14 cellular contexts compared by ENCODE assay signal in the genomic region with DNA sequence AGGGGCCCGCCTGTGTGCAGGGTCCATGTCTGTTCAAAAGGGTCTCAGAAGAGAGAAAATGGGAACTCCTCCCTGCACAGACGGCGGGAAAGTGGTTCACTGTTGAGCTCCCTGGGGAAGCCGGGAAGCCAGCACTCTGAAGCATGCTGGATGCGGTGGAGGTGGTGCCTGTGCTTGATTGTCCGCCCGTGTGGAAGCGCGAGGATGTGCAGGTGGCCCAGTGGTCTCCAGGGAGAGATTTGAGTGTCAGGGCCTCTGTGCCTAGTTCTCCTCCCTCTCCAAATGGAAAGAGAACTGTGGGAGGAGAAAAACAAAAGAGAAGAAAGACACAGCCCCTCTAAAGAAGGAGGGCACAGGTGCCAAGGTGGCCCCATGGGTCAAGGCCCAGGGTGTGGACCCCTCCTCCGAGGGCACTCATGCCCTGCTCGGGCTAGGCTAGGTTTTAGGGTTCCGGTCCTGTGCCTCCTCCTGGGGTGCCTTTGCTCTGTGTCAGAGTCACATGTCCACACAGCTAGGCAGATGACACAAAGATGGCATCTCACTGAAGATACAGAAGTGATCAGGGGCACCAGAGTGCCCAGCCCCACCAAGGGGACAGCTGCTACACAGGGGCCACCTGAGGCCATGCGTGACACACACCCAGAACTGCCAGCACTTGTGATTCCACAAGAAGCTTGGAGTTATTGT.
DNase-seq lines count a peak whose midpoint lies in the region; ATAC-seq and TF ChIP-seq lines count a peak whose summit lies in the region.
"Had no signal": no experiment of that assay in that cellular context is flagged by ENCODE, and none has a peak within 500 bp of the region (broad histone marks: within the 10 kb centered on the region; RNA-seq: fewer than 3 reads in every experiment).

No MANE protein-coding gene starts in this region.

- peaks cover 30 to 31% of the 10 kb centered on the region in 2 donors for H3K4me1 Mint-ChIP-seq in stimulated activated naive B cell treated with anti-CD40 and anti-IgM and Interleukin-4, amounts not matched to agents 10 μg/mL and 1 μg/mL and 100 μg/mL, for 72 hours
- peaks cover 0 to 5% (median 0%) of the 10 kb centered on the region in 7 donors for H3K4me1 Mint-ChIP-seq in naive thymus-derived CD4-positive, alpha-beta T cell
- no peaks in the 10 kb centered on the region for H3K4me1 Mint-ChIP-seq in activated T-helper 2 cell treated with anti-CD3 and anti-CD28 coated beads, Interferon-gamma antibody, Interleukin-2, Interleukin-4, amounts not matched to agents 10 μg/mL and 5 μg/mL and 100 μg/mL, durations not matched to agents 14 hours and 24 hours and 36 hours (ENCODE audit: low read depth)

- H3K36me3 ChIP-seq in iPS-18a (ENCODE audit: control insufficient read depth, low read depth, low read length) = peaks cover 3% of the 10 kb centered on the region
- H3K36me3 ChIP-seq in naive thymus-derived CD4-positive, alpha-beta T cell (ENCODE audit: control insufficient read depth in 2 of 3, insufficient read depth in 3 of 3, low read length in 3 of 3) = peaks cover 0 to 8% (median 0%) of the 10 kb centered on the region in 3 experiments
- H3K36me3 ChIP-seq in lower lobe of right lung = peaks cover 65% of the 10 kb centered on the region

- POLR2A ChIA-PET in naive thymus-derived CD4-positive, alpha-beta T cell (lab: Charles Lee) = no interaction called here

- H3K9me3 Mint-ChIP-seq in stimulated activated naive B cell treated with anti-CD40 and anti-IgM and Interleukin-4, amounts not matched to agents 10 μg/mL and 1 μg/mL and 100 μg/mL, for 72 hours = no peaks in the 10 kb centered on the region
- H3K9me3 Mint-ChIP-seq in naive thymus-derived CD4-positive, alpha-beta T cell = no peaks in the 10 kb centered on the region
- H3K9me3 Mint-ChIP-seq in activated T-helper 2 cell treated with anti-CD3 and anti-CD28 coated beads, Interferon-gamma antibody, Interleukin-2, Interleukin-4, amounts not matched to agents 10 μg/mL and 5 μg/mL and 100 μg/mL, durations not matched to agents 14 hours and 24 hours and 36 hours = no peaks in the 10 kb centered on the region
- H3K9me3 Mint-ChIP-seq: activated naive CD4-positive, alpha-beta T cell treated with anti-CD3 and anti-CD28 coated beads for 36 hours had no signal

- H3K9me3 ChIP-seq in iPS-18a (ENCODE audit: control insufficient read depth, low read depth, low read length) (no peaks in the 10 kb centered on the region), lower lobe of right lung (no peaks in the 10 kb centered on the region)
- no peaks in the 10 kb centered on the region for H3K9me3 ChIP-seq in naive thymus-derived CD4-positive, alpha-beta T cell (ENCODE audit: control insufficient read depth in 2 of 3, low read length in 3 of 3)
- H3K9me3 ChIP-seq: gastroesophageal sphincter had no signal

- CTCF ChIA-PET in naive thymus-derived CD4-positive, alpha-beta T cell (lab: Charles Lee) = interaction anchor here (0.5 kb wide), 1 partner anchor 22 kb away, joined by 3 read pairs; no protein-coding TSS in a partner anchor

- peak overlapping the region; percentile 56 for H3K27ac Mint-ChIP-seq in stimulated activated naive B cell treated with anti-CD40 and anti-IgM and Interleukin-4, amounts not matched to agents 10 μg/mL and 1 μg/mL and 100 μg/mL, for 72 hours
- H3K27ac Mint-ChIP-seq in naive thymus-derived CD4-positive, alpha-beta T cell = no peak overlapping the region
- no peak overlapping the region for H3K27ac Mint-ChIP-seq in activated T-helper 2 cell treated with anti-CD3 and anti-CD28 coated beads, Interferon-gamma antibody, Interleukin-2, Interleukin-4, amounts not matched to agents 10 μg/mL and 5 μg/mL and 100 μg/mL, durations not matched to agents 14 hours and 24 hours and 36 hours
- H3K27ac Mint-ChIP-seq: activated naive CD4-positive, alpha-beta T cell treated with anti-CD3 and anti-CD28 coated beads for 36 hours had no signal

- H3K4me1 ChIP-seq in iPS-18a (ENCODE audit: control insufficient read depth, low read depth, low read length) (peaks cover 20% of the 10 kb centered on the region), lower lobe of right lung (peaks cover 33% of the 10 kb centered on the region)
- H3K4me1 ChIP-seq in naive thymus-derived CD4-positive, alpha-beta T cell (ENCODE audit: control insufficient read depth in 2 of 2, insufficient read depth in 2 of 2, low read length in 2 of 2) = no peaks in the 10 kb centered on the region

- H3K27me3 ChIP-seq in iPS-18a (ENCODE audit: control insufficient read depth, insufficient read depth, low read length) = peaks cover 19% of the 10 kb centered on the region
- H3K27me3 ChIP-seq in naive thymus-derived CD4-positive, alpha-beta T cell (ENCODE audit: control insufficient read depth in 2 of 2, insufficient read depth in 2 of 2, low read length in 2 of 2) = no peaks in the 10 kb centered on the region
- H3K27me3 ChIP-seq in lower lobe of right lung (ENCODE audit: low read depth) = no peaks in the 10 kb centered on the region
- H3K27me3 ChIP-seq: gastroesophageal sphincter had no signal

- TF ChIP-seq CTCF in lower lobe of right lung (IDR thresholded peaks at IDR 0.05) = no peak

- peak; percentile 64 to 73 for ATAC-seq in stimulated activated naive B cell treated with anti-CD40 and anti-IgM and Interleukin-4, amounts not matched to agents 10 μg/mL and 1 μg/mL and 100 μg/mL, for 72 hours (replicated peaks)
- ATAC-seq in naive thymus-derived CD4-positive, alpha-beta T cell = no peak
- ATAC-seq in lower lobe of right lung = no peak
- ATAC-seq: gastroesophageal sphincter, HCT116 had no signal

- no peak overlapping the region for H3K27ac ChIP-seq in iPS-18a (ENCODE audit: low read length)
- H3K27ac ChIP-seq in naive thymus-derived CD4-positive, alpha-beta T cell (ENCODE audit: low read depth, low read length) = no peak overlapping the region
- no peak overlapping the region for H3K27ac ChIP-seq in lower lobe of right lung

- peaks cover 0 to 4% of the 10 kb centered on the region in 2 donors for H3K27me3 Mint-ChIP-seq in stimulated activated naive B cell treated with anti-CD40 and anti-IgM and Interleukin-4, amounts not matched to agents 10 μg/mL and 1 μg/mL and 100 μg/mL, for 72 hours
- H3K27me3 Mint-ChIP-seq in naive thymus-derived CD4-positive, alpha-beta T cell = no peaks in the 10 kb centered on the region
- H3K27me3 Mint-ChIP-seq in activated T-helper 2 cell treated with anti-CD3 and anti-CD28 coated beads, Interferon-gamma antibody, Interleukin-2, Interleukin-4, amounts not matched to agents 10 μg/mL and 5 μg/mL and 100 μg/mL, durations not matched to agents 14 hours and 24 hours and 36 hours (ENCODE audit: low read depth) = no peaks in the 10 kb centered on the region

- DNase-seq in NCI-H82 (lab: John Stamatoyannopoulos, UW) = peak; percentile 45
- no peak for DNase-seq in NCI-H82 treated with DMSO at 0.1 percent for 48 hours (lab: John Stamatoyannopoulos, UW; ENCODE audit: unreplicated experiment)
- peak; percentile 26 for DNase-seq in NCI-H69 (lab: John Stamatoyannopoulos, UW)
- DNase-seq in stimulated activated naive B cell treated with anti-CD40 and anti-IgM and Interleukin-4, amounts not matched to agents 10 μg/mL and 1 μg/mL and 100 μg/mL, for 72 hours = no peak
- no peak for DNase-seq in naive thymus-derived CD4-positive, alpha-beta T cell
- DNase-seq in activated T-helper 2 cell treated with anti-CD3 and anti-CD28 coated beads, Interferon-gamma antibody, Interleukin-2, Interleukin-4, amounts not matched to agents 10 μg/mL and 5 μg/mL and 100 μg/mL, durations not matched to agents 14 hours and 24 hours and 36 hours (ENCODE audit: low spot score) = no peak
- DNase-seq in lower lobe of right lung = no peak
- DNase-seq: activated naive CD4-positive, alpha-beta T cell treated with anti-CD3 and anti-CD28 coated beads for 36 hours; Calu3; kidney; NCI-H2081 treated with DMSO at 0.1 percent for 48 hours had no signal

- H3K4me3 Mint-ChIP-seq in stimulated activated naive B cell treated with anti-CD40 and anti-IgM and Interleukin-4, amounts not matched to agents 10 μg/mL and 1 μg/mL and 100 μg/mL, for 72 hours = peak overlapping the region; percentile 51 to 58
- H3K4me3 Mint-ChIP-seq in naive thymus-derived CD4-positive, alpha-beta T cell = no peak overlapping the region
- no peak overlapping the region for H3K4me3 Mint-ChIP-seq in activated T-helper 2 cell treated with anti-CD3 and anti-CD28 coated beads, Interferon-gamma antibody, Interleukin-2, Interleukin-4, amounts not matched to agents 10 μg/mL and 5 μg/mL and 100 μg/mL, durations not matched to agents 14 hours and 24 hours and 36 hours (ENCODE audit: low read depth)
- H3K4me3 Mint-ChIP-seq: activated naive CD4-positive, alpha-beta T cell treated with anti-CD3 and anti-CD28 coated beads for 36 hours had no signal

- intact Hi-C loops in naive thymus-derived CD4-positive, alpha-beta T cell (cut with micrococcal nuclease) = no loop called here
- intact Hi-C loops in activated T-helper 2 cell treated with anti-CD3 and anti-CD28 coated beads, Interferon-gamma antibody, Interleukin-2, Interleukin-4, amounts not matched to agents 10 μg/mL and 5 μg/mL and 100 μg/mL, durations not matched to agents 14 hours and 24 hours and 36 hours (cut with micrococcal nuclease) = no loop called here
- intact Hi-C loops in lower lobe of right lung (cut with DNase I) = no loop called here

- H3K36me3 Mint-ChIP-seq in stimulated activated naive B cell treated with anti-CD40 and anti-IgM and Interleukin-4, amounts not matched to agents 10 μg/mL and 1 μg/mL and 100 μg/mL, for 72 hours = peaks cover 0 to 3% of the 10 kb centered on the region in 2 donors
- peaks cover 0 to 7% (median 0%) of the 10 kb centered on the region in 5 donors for H3K36me3 Mint-ChIP-seq in naive thymus-derived CD4-positive, alpha-beta T cell
- peaks cover 3% of the 10 kb centered on the region for H3K36me3 Mint-ChIP-seq in activated T-helper 2 cell treated with anti-CD3 and anti-CD28 coated beads, Interferon-gamma antibody, Interleukin-2, Interleukin-4, amounts not matched to agents 10 μg/mL and 5 μg/mL and 100 μg/mL, durations not matched to agents 14 hours and 24 hours and 36 hours (ENCODE audit: low read depth)

- H3K4me3 ChIP-seq in iPS-18a (ENCODE audit: low read length) (no peak overlapping the region), lower lobe of right lung (no peak overlapping the region)
- no peak overlapping the region for H3K4me3 ChIP-seq in naive thymus-derived CD4-positive, alpha-beta T cell (ENCODE audit: low read length)
- H3K4me3 ChIP-seq: gastroesophageal sphincter had no signal

- H3K9ac ChIP-seq in iPS-18a (ENCODE audit: low read length) = peak overlapping the region; percentile 5

Comparison
In these comparisons a context has a peak if more than half of its experiments do, and no peak if none do; other contexts are left out.
1. DNase-seq: peak in NCI-H82 (single experiment) and NCI-H69 (single experiment); none in NCI-H82 treated with DMSO at 0.1 percent for 48 hours (single experiment), stimulated activated naive B cell treated with anti-CD40 and anti-IgM and Interleukin-4, amounts not matched to agents 10 μg/mL and 1 μg/mL and 100 μg/mL, for 72 hours (single experiment), naive thymus-derived CD4-positive, alpha-beta T cell (0 of 9), activated T-helper 2 cell treated with anti-CD3 and anti-CD28 coated beads, Interferon-gamma antibody, Interleukin-2, Interleukin-4, amounts not matched to agents 10 μg/mL and 5 μg/mL and 100 μg/mL, durations not matched to agents 14 hours and 24 hours and 36 hours (single experiment) and lower lobe of right lung (single experiment).
2. ATAC-seq: peak in stimulated activated naive B cell treated with anti-CD40 and anti-IgM and Interleukin-4, amounts not matched to agents 10 μg/mL and 1 μg/mL and 100 μg/mL, for 72 hours (2 of 2); none in naive thymus-derived CD4-positive, alpha-beta T cell (single experiment) and lower lobe of right lung (0 of 2).
3. H3K4me3 Mint-ChIP-seq: peak in stimulated activated naive B cell treated with anti-CD40 and anti-IgM and Interleukin-4, amounts not matched to agents 10 μg/mL and 1 μg/mL and 100 μg/mL, for 72 hours (2 of 2); none in naive thymus-derived CD4-positive, alpha-beta T cell (0 of 10) and activated T-helper 2 cell treated with anti-CD3 and anti-CD28 coated beads, Interferon-gamma antibody, Interleukin-2, Interleukin-4, amounts not matched to agents 10 μg/mL and 5 μg/mL and 100 μg/mL, durations not matched to agents 14 hours and 24 hours and 36 hours (single experiment).